In the genomic region with DNA sequence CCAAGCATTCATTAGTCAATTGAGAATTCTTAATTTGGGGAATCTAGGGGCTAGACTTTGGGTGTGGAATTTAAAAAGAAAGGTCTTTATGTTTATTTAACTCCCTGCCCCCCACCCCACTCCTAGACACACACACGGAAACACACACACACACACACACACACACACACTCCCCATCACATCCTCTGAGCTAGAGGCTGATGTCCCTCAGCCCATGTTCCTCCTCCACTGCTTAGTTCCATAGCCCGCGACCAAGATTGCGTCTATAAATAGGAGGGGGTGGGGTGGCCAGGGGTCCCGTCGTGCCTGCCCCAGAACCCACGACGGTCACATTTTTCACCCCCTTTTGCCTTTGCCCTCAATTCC, we compare ENCODE assay signal across 9 cellular contexts. TPM values are rescaled to one million over a fixed set of nuclear protein-coding genes. Genes with fewer than 3 reads are reported as not detected.
DNase-seq lines count a peak whose midpoint lies in the region; ATAC-seq, FAIRE-seq and TF ChIP-seq lines count a peak whose summit lies in the region.
"Had no signal": no experiment of that assay in that cellular context is flagged by ENCODE, and none has a peak within 500 bp of the region (broad histone marks: within the 10 kb centered on the region; RNA-seq: fewer than 3 reads in every experiment).

No MANE protein-coding gene starts in this region.

- CTCF ChIA-PET in SK-N-SH (lab: Yijun Ruan, JAX), result interaction anchor here (0.6 to 3.7 kb wide), 27 partner anchors 8 to 211 kb away, joined by 3 to 29 read pairs (median 6); no protein-coding TSS in a partner anchor

- TF ChIP-seq CTCF in DOHH2 (IDR thresholded peaks at IDR 0.05; ENCODE audit: low read depth, low read length, poor library complexity, severe bottlenecking) (no peak), SK-N-SH (IDR thresholded peaks at IDR 0.05) (no peak), foreskin keratinocyte (conservative IDR thresholded peaks at IDR 0.05) (no peak), prostate gland (IDR thresholded peaks at IDR 0.05) (no peak), GM10266 (IDR thresholded peaks at IDR 0.05; ENCODE audit: control insufficient read depth, insufficient read depth, low read depth, missing control alignments) (no peak)

- H3K9me3 ChIP-seq in DOHH2 (ENCODE audit: control insufficient read depth, insufficient read depth, low read length) (no peaks in the 10 kb centered on the region), SK-N-SH (no peaks in the 10 kb centered on the region), prostate gland (no peaks in the 10 kb centered on the region)

- DNase-seq in SK-N-SH (no peak), foreskin keratinocyte (no peak), prostate gland (ENCODE audit: low spot score) (no peak), T1000 (lab: John Stamatoyannopoulos, UW) (no peak), GM12892 (ENCODE audit: insufficient read length) (no peak), GM10266 (ENCODE audit: extremely low spot score) (no peak)
- no peak for DNase-seq in stimulated activated naive CD4-positive, alpha-beta T cell treated with Interleukin-2 at 50 U/mL for 16 hours (lab: John Stamatoyannopoulos, UW)
- DNase-seq: effector CD8-positive, alpha-beta T cell had no signal

- no peaks in the 10 kb centered on the region for H3K36me3 ChIP-seq in DOHH2 (ENCODE audit: control insufficient read depth, low read length)
- H3K36me3 ChIP-seq in SK-N-SH (replicated peaks in 1 of 2; ENCODE audit: control insufficient read depth in 1 of 2, insufficient read depth in 2 of 2, low read length in 1 of 2), result peaks cover 2 to 10% of the 10 kb centered on the region in 2 experiments
- H3K36me3 ChIP-seq in prostate gland, result no peaks in the 10 kb centered on the region

- POLR2A ChIA-PET in SK-N-SH (lab: Yijun Ruan, JAX), result no interaction called here

- H3K79me2 ChIP-seq in DOHH2 (ENCODE audit: control insufficient read depth, low read length) (no peaks in the 10 kb centered on the region), SK-N-SH (ENCODE audit: insufficient read depth) (peaks cover 47% of the 10 kb centered on the region)

- H2AFZ ChIP-seq in SK-N-SH (ENCODE audit: low read depth), result peak overlapping the region; percentile 72

- TF ChIP-seq POLR2A in prostate gland (IDR thresholded peaks at IDR 0.05) (no peak), GM12892 (IDR thresholded peaks at IDR 0.05; ENCODE audit: low read depth, low read length) (no peak)

- H3K9me2 ChIP-seq in DOHH2 (replicated peaks; ENCODE audit: control insufficient read depth, low read length) (no peaks in the 10 kb centered on the region), SK-N-SH (no peaks in the 10 kb centered on the region)

- TF ChIP-seq EP300 in SK-N-SH (IDR thresholded peaks at IDR 0.05; ENCODE audit: borderline replicate concordance in 1 of 2, low read depth in 1 of 2, low read length in 1 of 2), result no peak

- ATAC-seq in foreskin keratinocyte, result no peak

- H3F3A ChIP-seq in DOHH2 (ENCODE audit: control insufficient read depth, insufficient read depth), result no peaks in the 10 kb centered on the region
- H3F3A ChIP-seq in SK-N-SH (replicated peaks; ENCODE audit: insufficient read depth), result peaks cover 15% of the 10 kb centered on the region

- H3K9ac ChIP-seq in SK-N-SH, result peak overlapping the region; percentile 96; the same call in 1 of the 2 replicates

- H3K27ac ChIP-seq in DOHH2 (ENCODE audit: low read depth, low read length), result no peak overlapping the region
- H3K27ac ChIP-seq in SK-N-SH (ENCODE audit: low read depth in 2 of 2, low read length in 1 of 2), result peak overlapping the region in 1 of 2 experiments; percentile 76; a peak in 2 of 4 replicates
- peak overlapping the region; percentile 58 for H3K27ac ChIP-seq in foreskin keratinocyte
- peak overlapping the region; percentile 78 to 84 for H3K27ac ChIP-seq in prostate gland

- peak overlapping the region; percentile 38 for H3K4me2 ChIP-seq in DOHH2 (ENCODE audit: low read length)
- peak overlapping the region; percentile 90 for H3K4me2 ChIP-seq in SK-N-SH

- H3K27me3 ChIP-seq in DOHH2 (ENCODE audit: control insufficient read depth, low read length) (peaks cover 52% of the 10 kb centered on the region), SK-N-SH (ENCODE audit: insufficient read depth) (no peaks in the 10 kb centered on the region), foreskin keratinocyte (no peaks in the 10 kb centered on the region), prostate gland (replicated peaks; ENCODE audit: insufficient read depth) (no peaks in the 10 kb centered on the region)

- H3K4me1 ChIP-seq in DOHH2 (ENCODE audit: control insufficient read depth, low read length) (0 out of 2 replicates have a peak, but pooled peaks cover 3% of the 10 kb centered on the region), SK-N-SH (ENCODE audit: control insufficient read depth in 1 of 2, insufficient read depth in 2 of 2, low read depth in 1 of 2, low read length in 1 of 2) (peaks cover 4 to 27% of the 10 kb centered on the region in 2 experiments; a peak in 3 of 4 replicates), foreskin keratinocyte (peaks cover 13% of the 10 kb centered on the region), prostate gland (replicated peaks) (no peaks in the 10 kb centered on the region)

- no peak for FAIRE-seq in GM12892 (lab: Jason Lieb, UNC)

- H3K4me3 ChIP-seq in DOHH2 (ENCODE audit: low read length) (0 out of 2 replicates have a peak overlapping the region, but pooled peaks have one; percentile 9), SK-N-SH (ENCODE audit: low read depth in 2 of 2, low read length in 1 of 2) (peak overlapping the region; percentile 67 to 96; a peak in 3 of 4 replicates), prostate gland (peak overlapping the region; percentile 59 to 63)

- 6% methylated on average over 8 of the region's 8 CpGs for WGBS in SK-N-SH (ENCODE audit: low lambda C conversion rate)
- WGBS in prostate gland, result 4% methylated on average over 8 of the region's 8 CpGs

- no peak for TF ChIP-seq RAD21 in SK-N-SH (IDR thresholded peaks at IDR 0.05; ENCODE audit: low read length)

- H4K20me1 ChIP-seq in DOHH2 (ENCODE audit: control insufficient read depth, insufficient read depth, low read depth, low read length) (no peaks in the 10 kb centered on the region), SK-N-SH (ENCODE audit: insufficient read depth) (peaks cover 31% of the 10 kb centered on the region)

- intact Hi-C loops in prostate gland (cut with DNase I), result loop anchor here (1.0 kb wide), 2 partner anchors 44 to 95 kb away; no protein-coding TSS in a partner anchor

TF ChIP-seq in SK-N-SH, 30 proteins besides CTCF, POLR2A, EP300 and RAD21:
- TF ChIP-seq ELF1 (IDR thresholded peaks at IDR 0.05) (no peak), GATA2 (CRISPR knock-in tag; IDR thresholded peaks at IDR 0.05) (no peak), CHD2 (IDR thresholded peaks at IDR 0.05; ENCODE audit: low read length, partially characterized antibody) (no peak)
- TF ChIP-seq, protein P1, sequence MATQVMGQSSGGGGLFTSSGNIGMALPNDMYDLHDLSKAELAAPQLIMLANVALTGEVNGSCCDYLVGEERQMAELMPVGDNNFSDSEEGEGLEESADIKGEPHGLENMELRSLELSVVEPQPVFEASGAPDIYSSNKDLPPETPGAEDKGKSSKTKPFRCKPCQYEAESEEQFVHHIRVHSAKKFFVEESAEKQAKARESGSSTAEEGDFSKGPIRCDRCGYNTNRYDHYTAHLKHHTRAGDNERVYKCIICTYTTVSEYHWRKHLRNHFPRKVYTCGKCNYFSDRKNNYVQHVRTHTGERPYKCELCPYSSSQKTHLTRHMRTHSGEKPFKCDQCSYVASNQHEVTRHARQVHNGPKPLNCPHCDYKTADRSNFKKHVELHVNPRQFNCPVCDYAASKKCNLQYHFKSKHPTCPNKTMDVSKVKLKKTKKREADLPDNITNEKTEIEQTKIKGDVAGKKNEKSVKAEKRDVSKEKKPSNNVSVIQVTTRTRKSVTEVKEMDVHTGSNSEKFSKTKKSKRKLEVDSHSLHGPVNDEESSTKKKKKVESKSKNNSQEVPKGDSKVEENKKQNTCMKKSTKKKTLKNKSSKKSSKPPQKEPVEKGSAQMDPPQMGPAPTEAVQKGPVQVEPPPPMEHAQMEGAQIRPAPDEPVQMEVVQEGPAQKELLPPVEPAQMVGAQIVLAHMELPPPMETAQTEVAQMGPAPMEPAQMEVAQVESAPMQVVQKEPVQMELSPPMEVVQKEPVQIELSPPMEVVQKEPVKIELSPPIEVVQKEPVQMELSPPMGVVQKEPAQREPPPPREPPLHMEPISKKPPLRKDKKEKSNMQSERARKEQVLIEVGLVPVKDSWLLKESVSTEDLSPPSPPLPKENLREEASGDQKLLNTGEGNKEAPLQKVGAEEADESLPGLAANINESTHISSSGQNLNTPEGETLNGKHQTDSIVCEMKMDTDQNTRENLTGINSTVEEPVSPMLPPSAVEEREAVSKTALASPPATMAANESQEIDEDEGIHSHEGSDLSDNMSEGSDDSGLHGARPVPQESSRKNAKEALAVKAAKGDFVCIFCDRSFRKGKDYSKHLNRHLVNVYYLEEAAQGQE (IDR thresholded peaks at IDR 0.05; ENCODE audit: low read depth, low read length), result no peak

RNA-seq across cellular contexts. Expression of a gene that starts 0.6 kb away (rescaled TPM):
- polyA plus RNA-seq in SK-N-SH (2012; rRNA removed), result 47.8 and 52.3 TPM in 2 replicates
- polyA plus RNA-seq in SK-N-SH (2012; cell fraction: cytosol; rRNA removed), result 32.9 and 42.4 TPM in 2 replicates
- 77.1 and 86.9 TPM in 2 replicates for polyA plus RNA-seq in SK-N-SH (2012; cell fraction: nucleus; rRNA removed)
- 73.1 and 81.4 TPM in 2 replicates for total RNA-seq in foreskin keratinocyte
- 14.9 and 19.7 TPM in 2 replicates for polyA plus RNA-seq in foreskin keratinocyte
- total RNA-seq in prostate gland, result 10 to 100 TPM; 18.6 to 50.2 TPM
- polyA plus RNA-seq in GM12892 (2012; ENCODE audit: missing spikeins), result not detected

Comparison
In these comparisons a context has a peak if more than half of its experiments do, and no peak if none do; other contexts are left out.
1. H3K4me3 ChIP-seq: peak in every context shown above with its lines; median percentile 82 in SK-N-SH; 61 in prostate gland; 9 in DOHH2.